In the genomic region with DNA sequence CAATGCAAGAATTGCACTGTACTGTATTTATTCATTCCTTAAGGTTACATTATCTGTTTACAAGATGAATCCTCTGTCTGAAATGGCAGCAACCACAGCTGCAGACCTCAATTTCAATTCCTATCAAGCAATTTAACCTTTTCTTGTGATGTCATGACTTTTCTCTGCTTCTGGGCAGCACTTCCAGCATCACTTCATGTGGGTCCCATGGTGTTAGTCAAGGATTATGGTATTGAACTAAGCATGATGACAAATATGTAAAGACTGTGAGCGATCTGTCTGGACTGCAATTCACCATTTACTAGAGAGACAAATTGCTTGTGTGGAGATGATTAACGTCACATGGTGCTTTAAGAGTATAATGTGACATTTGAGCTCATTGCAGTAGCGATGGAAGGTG, we compare ENCODE assay signal across 18 cellular contexts.
"Had no signal": no experiment of that assay in that cellular context is flagged by ENCODE, and none has a peak within 500 bp of the region (broad histone marks: within the 10 kb centered on the region; RNA-seq: fewer than 3 reads in every experiment).

No MANE protein-coding gene starts in this region.

- H3K27me3 ChIP-seq: cardiac muscle cell, esophagus muscularis mucosa, tibial artery had no signal

- DNase-seq: activated B cell treated with CpG ODN at 0.5 μM for 24 hours; activated CD4-positive, alpha-beta memory T cell treated with anti-CD3 and anti-CD28 coated beads for 36 hours; activated CD4-positive, alpha-beta T cell treated with anti-CD3 and anti-CD28 coated beads for 4 hours; activated naive CD8-positive, alpha-beta T cell treated with anti-CD3 and anti-CD28 coated beads for 36 hours; activated T-cell treated with anti-CD3 and anti-CD28 coated beads for 4 hours; amniotic stem cell; effector CD8-positive, alpha-beta T cell; left colon; lower lobe of right lung; naive thymus-derived CD8-positive, alpha-beta T cell; stimulated activated CD4-positive, alpha-beta T cell treated with anti-CD3 and anti-CD28 coated beads, Interleukin-2, amount 100 ng/mL, for 24 hours; stimulated activated naive CD4-positive, alpha-beta T cell treated with Interleukin-2 at 50 U/mL for 16 hours; substantia nigra; T-helper 9 cell; tibial artery had no signal

- H3K36me3 ChIP-seq: cardiac muscle cell, esophagus muscularis mucosa, lower lobe of right lung, tibial artery had no signal

- H3K79me2 ChIP-seq: parathyroid adenoma had no signal

- H3K9me3 ChIP-seq: esophagus muscularis mucosa, lower lobe of right lung, tibial artery had no signal

- H2AFZ ChIP-seq: parathyroid adenoma had no signal

- H3K27ac ChIP-seq: cardiac muscle cell, esophagus muscularis mucosa, lower lobe of right lung, parathyroid adenoma, tibial artery had no signal

- H3K9ac ChIP-seq: parathyroid adenoma had no signal

- ATAC-seq: left colon; lower lobe of right lung; naive thymus-derived CD8-positive, alpha-beta T cell had no signal

- H3K4me3 ChIP-seq: cardiac muscle cell, esophagus muscularis mucosa, lower lobe of right lung, tibial artery had no signal

- H3K4me1 ChIP-seq: esophagus muscularis mucosa, lower lobe of right lung, parathyroid adenoma had no signal
